ENCODE assay signal across 9 cellular contexts in genomic region chrX:24153175-24153795, GRCh38. TPM values are rescaled to one million over a fixed set of nuclear protein-coding genes. Genes with fewer than 3 reads are reported as not detected.
A peak's percentile ranks its signal among the peaks of the same experiment; 100 is the strongest.
DNase-seq lines count a peak whose midpoint lies in the region; ATAC-seq and TF ChIP-seq lines count a peak whose summit lies in the region.
"Had no signal": no experiment of that assay in that cellular context is flagged by ENCODE, and none has a peak within 500 bp of the region (broad histone marks: within the 10 kb centered on the region; RNA-seq: fewer than 3 reads in every experiment).

No MANE protein-coding gene starts in this region.

- H3K4me1 Mint-ChIP-seq in T-helper 17 cell = peaks cover 42% of the 10 kb centered on the region

- H3K36me3 ChIP-seq in ovary = no peaks in the 10 kb centered on the region

- no peaks in the 10 kb centered on the region for H3K27me3 ChIP-seq in ovary
- H3K27me3 ChIP-seq: dorsolateral prefrontal cortex had no signal

- no peaks in the 10 kb centered on the region for H3K9me3 ChIP-seq in T-helper 17 cell (ENCODE audit: control insufficient read depth, low read length, poor library complexity, severe bottlenecking)
- H3K9me3 ChIP-seq in ovary = no peaks in the 10 kb centered on the region

- H3K27me3 Mint-ChIP-seq in T-helper 17 cell = no peaks in the 10 kb centered on the region

- ATAC-seq in T-helper 17 cell (no peak), GM18870 (IDR thresholded peaks at IDR 0.05; ENCODE audit: unreplicated experiment) (no peak), GM21423 (IDR thresholded peaks at IDR 0.05; ENCODE audit: unreplicated experiment) (no peak)

- peak overlapping the region; percentile 47 for H3K4me3 ChIP-seq in fibroblast of the aortic adventitia (ENCODE audit: low read depth, low read length)
- H3K4me3 ChIP-seq in ovary = no peak overlapping the region

- peaks cover 9% of the 10 kb centered on the region for H3K4me1 ChIP-seq in ovary (ENCODE audit: insufficient read depth)

- no peak for TF ChIP-seq POLR2A in ovary (IDR thresholded peaks at IDR 0.05)

- H3K4me3 Mint-ChIP-seq in T-helper 17 cell = peak overlapping the region; percentile 94

- intact Hi-C loops in ovary (cut with DNase I) = loop anchor here in 1 of 4 donors (10.0 kb wide), 1 partner anchor 92 kb away; no protein-coding TSS in a partner anchor

- H3K27ac Mint-ChIP-seq in T-helper 17 cell = peak overlapping the region; percentile 94

- DNase-seq in stimulated activated CD4-positive, alpha-beta T cell treated with anti-CD3 and anti-CD28 coated beads, Interleukin-15, amount 100 ng/mL, for 24 hours = peak; percentile 25
- no peak for DNase-seq in stimulated activated CD4-positive, alpha-beta T cell treated with anti-CD3 and anti-CD28 coated beads, Interleukin-12 subunit alpha, Interleukin-12 subunit beta, amount 100 ng/mL, for 4 hours
- DNase-seq in T-helper 17 cell = peak in 1 of 3 donors; percentile 9
- no peak for DNase-seq in fibroblast of the aortic adventitia (ENCODE audit: low read depth)
- DNase-seq in NCI-H526 treated with DMSO at 0.1 percent for 48 hours (lab: John Stamatoyannopoulos, UW) = no peak
- DNase-seq in ovary = no peak
- DNase-seq: dorsolateral prefrontal cortex had no signal

- TF ChIP-seq EP300 in ovary (IDR thresholded peaks at IDR 0.05) = no peak

- H3K36me3 Mint-ChIP-seq in T-helper 17 cell (ENCODE audit: low read depth) = peaks cover 4% of the 10 kb centered on the region

- TF ChIP-seq CTCF in fibroblast of the aortic adventitia (IDR thresholded peaks at IDR 0.05; ENCODE audit: insufficient read depth, low read length) = no peak
- no peak for TF ChIP-seq CTCF in ovary (IDR thresholded peaks at IDR 0.05)

- no peak overlapping the region for H3K27ac ChIP-seq in ovary

- WGBS in ovary, 3 donors = 30 to 47% (median 36%) methylated on average over 4 of the region's 4 CpGs

RNA-seq across cellular contexts. Expression of gene ZFX, which starts 3.8 kb away (rescaled TPM):
- 10 to 100 TPM; 50.8 to 55.8 TPM for total RNA-seq in T-helper 17 cell
- 41.5 and 69.3 TPM in 2 replicates for total RNA-seq in fibroblast of the aortic adventitia (ENCODE audit: low replicate concordance)
- total RNA-seq in ovary = 10 to 100 TPM; 34.5 to 87.8 (median 82.5) TPM
- polyA plus RNA-seq in ovary = 10 to 100 TPM; 16.1 to 20.5 TPM
